1 cellular context compared by ENCODE assay signal in the genomic region with DNA sequence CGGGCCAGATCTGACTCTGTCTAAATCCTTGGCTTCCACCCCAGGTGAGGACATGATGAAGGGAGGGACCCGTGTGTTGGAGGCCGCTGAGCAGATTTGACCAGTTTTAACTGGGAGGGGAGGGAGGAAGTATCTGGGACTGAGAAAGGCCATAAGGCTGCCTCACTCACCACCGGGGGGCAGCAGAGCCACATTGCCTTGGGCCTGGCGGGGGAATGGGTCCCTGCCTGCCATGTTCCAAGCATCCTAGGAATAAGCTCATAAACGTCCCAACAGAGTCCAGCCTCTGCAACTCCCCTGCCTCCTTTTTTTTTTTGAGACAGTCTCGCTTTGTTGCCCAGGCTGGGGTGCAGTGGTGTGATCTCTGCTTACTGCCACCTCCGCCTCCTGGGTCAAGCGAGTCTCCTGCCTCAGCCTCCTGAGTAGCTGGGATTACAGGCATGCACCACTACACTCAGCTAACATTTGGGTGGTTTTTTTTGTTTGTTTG.
TF ChIP-seq lines count a peak whose summit lies in the region.

No MANE protein-coding gene starts in this region.

TF ChIP-seq in HepG2, 621 proteins besides CTCF, POLR2A, EP300 and RAD21 (continued from another document and continues in another):
- TF ChIP-seq, protein P1, sequence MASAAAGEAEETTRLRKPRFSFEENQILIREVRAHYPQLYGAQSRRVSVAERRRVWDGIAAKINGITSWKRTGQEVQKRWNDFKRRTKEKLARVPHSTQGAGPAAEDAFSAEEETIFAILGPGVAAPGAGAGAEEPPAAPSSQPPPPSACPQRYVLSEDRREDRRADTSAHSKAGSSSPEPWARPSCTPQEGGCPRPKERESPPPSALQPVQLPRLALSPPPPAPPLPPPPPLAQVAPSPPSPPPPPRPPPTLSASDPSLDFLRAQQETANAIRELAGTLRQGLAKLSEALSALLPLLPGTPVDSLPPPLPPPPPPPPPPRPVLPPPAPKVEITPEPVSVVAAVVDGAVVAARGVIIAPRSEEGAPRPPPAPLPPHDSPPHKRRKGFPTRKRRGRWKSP (CRISPR knock-in tag; IDR thresholded peaks at IDR 0.05) = no peak
- TF ChIP-seq ZNF20 (CRISPR knock-in tag; IDR thresholded peaks at IDR 0.05) (no peak), HMGA1 (CRISPR knock-in tag; conservative IDR thresholded peaks at IDR 0.05) (no peak), ZNF720 (CRISPR knock-in tag; IDR thresholded peaks at IDR 0.05) (no peak), SAP130 (CRISPR knock-in tag; IDR thresholded peaks at IDR 0.05; ENCODE audit: low read depth) (peak; percentile 60), ZSCAN9 (CRISPR knock-in tag; IDR thresholded peaks at IDR 0.05; ENCODE audit: borderline replicate concordance) (no peak), RARG (CRISPR knock-in tag; IDR thresholded peaks at IDR 0.05; ENCODE audit: low read depth) (no peak), HNRNPK (IDR thresholded peaks at IDR 0.05; ENCODE audit: low read depth, low read length, poor library complexity, severe bottlenecking) (no peak), ARNTL (CRISPR knock-in tag; IDR thresholded peaks at IDR 0.05) (no peak), ZNF615 (CRISPR knock-in tag; IDR thresholded peaks at IDR 0.05; ENCODE audit: borderline replicate concordance) (no peak), SOX5 (CRISPR knock-in tag; IDR thresholded peaks at IDR 0.05; ENCODE audit: borderline replicate concordance) (peak; percentile 27; the same call in 1 of the 2 replicates), PLRG1 (conservative IDR thresholded peaks at IDR 0.05) (no peak), ZNF7 (CRISPR knock-in tag; IDR thresholded peaks at IDR 0.05) (no peak), AKAP8 (CRISPR knock-in tag; IDR thresholded peaks at IDR 0.05) (no peak), ZMYM2 (CRISPR knock-in tag; IDR thresholded peaks at IDR 0.05) (no peak), ZNF747 (CRISPR knock-in tag; IDR thresholded peaks at IDR 0.05; ENCODE audit: borderline replicate concordance) (0 out of 2 replicates have a peak, but pooled peaks have one; percentile 57), BORCS8-MEF2B (CRISPR knock-in tag; IDR thresholded peaks at IDR 0.05) (no peak), NR2F6 (IDR thresholded peaks at IDR 0.05) (no peak), NR2F6 (CRISPR knock-in tag; IDR thresholded peaks at IDR 0.05) (peak; percentile 48; the same call in 1 of the 2 replicates), ZNF670 (CRISPR knock-in tag; IDR thresholded peaks at IDR 0.05; ENCODE audit: borderline replicate concordance) (no peak), TEAD2 (CRISPR knock-in tag; IDR thresholded peaks at IDR 0.05) (no peak), MIER3 (CRISPR knock-in tag; IDR thresholded peaks at IDR 0.05; ENCODE audit: borderline replicate concordance) (0 out of 2 replicates have a peak, but pooled peaks have one; percentile 35), THAP11 (CRISPR knock-in tag; IDR thresholded peaks at IDR 0.05) (peak; percentile 39; the same call in 1 of the 2 replicates), HDAC2 (CRISPR knock-in tag; IDR thresholded peaks at IDR 0.05) (peak; percentile 40; the same call in 1 of the 2 replicates), YEATS4 (CRISPR knock-in tag; IDR thresholded peaks at IDR 0.05; ENCODE audit: borderline replicate concordance) (no peak), HOXD1 (CRISPR knock-in tag; IDR thresholded peaks at IDR 0.05) (no peak), TCF7 (IDR thresholded peaks at IDR 0.05; ENCODE audit: low read depth) (no peak), ZKSCAN8 (CRISPR knock-in tag; IDR thresholded peaks at IDR 0.05; ENCODE audit: borderline replicate concordance) (no peak; the same call in 1 of the 2 replicates), MED1 (CRISPR knock-in tag; IDR thresholded peaks at IDR 0.05) (0 out of 2 replicates have a peak, but pooled peaks have one; percentile 22), SIN3B (IDR thresholded peaks at IDR 0.05; ENCODE audit: low read length) (0 out of 2 replicates have a peak, but pooled peaks have one; percentile 54), SRSF9 (IDR thresholded peaks at IDR 0.05; ENCODE audit: borderline replicate concordance, insufficient read depth, low read depth, low read length, poor library complexity, severe bottlenecking) (no peak), KDM3A (CRISPR knock-in tag; IDR thresholded peaks at IDR 0.05; ENCODE audit: low read depth) (peak; percentile 74; the same call in 1 of the 2 replicates), ZNF430 (CRISPR knock-in tag; IDR thresholded peaks at IDR 0.05) (no peak), MTF1 (CRISPR knock-in tag; IDR thresholded peaks at IDR 0.05) (no peak), ZNF382 (CRISPR knock-in tag; IDR thresholded peaks at IDR 0.05; ENCODE audit: borderline replicate concordance) (no peak), ZFP82 (CRISPR knock-in tag; IDR thresholded peaks at IDR 0.05; ENCODE audit: borderline replicate concordance) (no peak), SKI (IDR thresholded peaks at IDR 0.05; ENCODE audit: partially characterized antibody) (no peak), ZFP37 (CRISPR knock-in tag; IDR thresholded peaks at IDR 0.05; ENCODE audit: borderline replicate concordance) (no peak), MAFG (CRISPR knock-in tag; IDR thresholded peaks at IDR 0.05) (no peak), SALL1 (CRISPR knock-in tag; IDR thresholded peaks at IDR 0.05) (0 out of 2 replicates have a peak, but pooled peaks have one; percentile 44)
- TF ChIP-seq, protein P2, sequence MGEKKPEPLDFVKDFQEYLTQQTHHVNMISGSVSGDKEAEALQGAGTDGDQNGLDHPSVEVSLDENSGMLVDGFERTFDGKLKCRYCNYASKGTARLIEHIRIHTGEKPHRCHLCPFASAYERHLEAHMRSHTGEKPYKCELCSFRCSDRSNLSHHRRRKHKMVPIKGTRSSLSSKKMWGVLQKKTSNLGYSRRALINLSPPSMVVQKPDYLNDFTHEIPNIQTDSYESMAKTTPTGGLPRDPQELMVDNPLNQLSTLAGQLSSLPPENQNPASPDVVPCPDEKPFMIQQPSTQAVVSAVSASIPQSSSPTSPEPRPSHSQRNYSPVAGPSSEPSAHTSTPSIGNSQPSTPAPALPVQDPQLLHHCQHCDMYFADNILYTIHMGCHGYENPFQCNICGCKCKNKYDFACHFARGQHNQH (CRISPR knock-in tag; IDR thresholded peaks at IDR 0.05) = peak; percentile 62; the same call in 1 of the 2 replicates
- TF ChIP-seq, protein P3, sequence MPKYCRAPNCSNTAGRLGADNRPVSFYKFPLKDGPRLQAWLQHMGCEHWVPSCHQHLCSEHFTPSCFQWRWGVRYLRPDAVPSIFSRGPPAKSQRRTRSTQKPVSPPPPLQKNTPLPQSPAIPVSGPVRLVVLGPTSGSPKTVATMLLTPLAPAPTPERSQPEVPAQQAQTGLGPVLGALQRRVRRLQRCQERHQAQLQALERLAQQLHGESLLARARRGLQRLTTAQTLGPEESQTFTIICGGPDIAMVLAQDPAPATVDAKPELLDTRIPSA (CRISPR knock-in tag; IDR thresholded peaks at IDR 0.05; ENCODE audit: borderline replicate concordance) = no peak
- TF ChIP-seq, protein P4, sequence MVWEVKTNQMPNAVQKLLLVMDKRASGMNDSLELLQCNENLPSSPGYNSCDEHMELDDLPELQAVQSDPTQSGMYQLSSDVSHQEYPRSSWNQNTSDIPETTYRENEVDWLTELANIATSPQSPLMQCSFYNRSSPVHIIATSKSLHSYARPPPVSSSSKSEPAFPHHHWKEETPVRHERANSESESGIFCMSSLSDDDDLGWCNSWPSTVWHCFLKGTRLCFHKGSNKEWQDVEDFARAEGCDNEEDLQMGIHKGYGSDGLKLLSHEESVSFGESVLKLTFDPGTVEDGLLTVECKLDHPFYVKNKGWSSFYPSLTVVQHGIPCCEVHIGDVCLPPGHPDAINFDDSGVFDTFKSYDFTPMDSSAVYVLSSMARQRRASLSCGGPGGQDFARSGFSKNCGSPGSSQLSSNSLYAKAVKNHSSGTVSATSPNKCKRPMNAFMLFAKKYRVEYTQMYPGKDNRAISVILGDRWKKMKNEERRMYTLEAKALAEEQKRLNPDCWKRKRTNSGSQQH (CRISPR knock-in tag; IDR thresholded peaks at IDR 0.05; ENCODE audit: low read depth) = no peak
- TF ChIP-seq, protein P5, sequence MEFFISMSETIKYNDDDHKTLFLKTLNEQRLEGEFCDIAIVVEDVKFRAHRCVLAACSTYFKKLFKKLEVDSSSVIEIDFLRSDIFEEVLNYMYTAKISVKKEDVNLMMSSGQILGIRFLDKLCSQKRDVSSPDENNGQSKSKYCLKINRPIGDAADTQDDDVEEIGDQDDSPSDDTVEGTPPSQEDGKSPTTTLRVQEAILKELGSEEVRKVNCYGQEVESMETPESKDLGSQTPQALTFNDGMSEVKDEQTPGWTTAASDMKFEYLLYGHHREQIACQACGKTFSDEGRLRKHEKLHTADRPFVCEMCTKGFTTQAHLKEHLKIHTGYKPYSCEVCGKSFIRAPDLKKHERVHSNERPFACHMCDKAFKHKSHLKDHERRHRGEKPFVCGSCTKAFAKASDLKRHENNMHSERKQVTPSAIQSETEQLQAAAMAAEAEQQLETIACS (CRISPR knock-in tag; IDR thresholded peaks at IDR 0.05) = no peak
- TF ChIP-seq, protein P6, sequence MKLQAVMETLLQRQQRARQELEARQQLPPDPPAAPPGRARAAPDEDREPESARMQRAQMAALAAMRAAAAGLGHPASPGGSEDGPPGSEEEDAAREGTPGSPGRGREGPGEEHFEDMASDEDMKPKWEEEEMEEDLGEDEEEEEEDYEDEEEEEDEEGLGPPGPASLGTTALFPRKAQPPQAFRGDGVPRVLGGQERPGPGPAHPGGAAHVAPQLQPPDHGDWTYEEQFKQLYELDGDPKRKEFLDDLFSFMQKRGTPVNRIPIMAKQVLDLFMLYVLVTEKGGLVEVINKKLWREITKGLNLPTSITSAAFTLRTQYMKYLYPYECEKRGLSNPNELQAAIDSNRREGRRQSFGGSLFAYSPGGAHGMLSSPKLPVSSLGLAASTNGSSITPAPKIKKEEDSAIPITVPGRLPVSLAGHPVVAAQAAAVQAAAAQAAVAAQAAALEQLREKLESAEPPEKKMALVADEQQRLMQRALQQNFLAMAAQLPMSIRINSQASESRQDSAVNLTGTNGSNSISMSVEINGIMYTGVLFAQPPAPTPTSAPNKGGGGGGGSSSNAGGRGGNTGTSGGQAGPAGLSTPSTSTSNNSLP (IDR thresholded peaks at IDR 0.05; ENCODE audit: low read depth, low read length) = no peak
- TF ChIP-seq, protein P7, sequence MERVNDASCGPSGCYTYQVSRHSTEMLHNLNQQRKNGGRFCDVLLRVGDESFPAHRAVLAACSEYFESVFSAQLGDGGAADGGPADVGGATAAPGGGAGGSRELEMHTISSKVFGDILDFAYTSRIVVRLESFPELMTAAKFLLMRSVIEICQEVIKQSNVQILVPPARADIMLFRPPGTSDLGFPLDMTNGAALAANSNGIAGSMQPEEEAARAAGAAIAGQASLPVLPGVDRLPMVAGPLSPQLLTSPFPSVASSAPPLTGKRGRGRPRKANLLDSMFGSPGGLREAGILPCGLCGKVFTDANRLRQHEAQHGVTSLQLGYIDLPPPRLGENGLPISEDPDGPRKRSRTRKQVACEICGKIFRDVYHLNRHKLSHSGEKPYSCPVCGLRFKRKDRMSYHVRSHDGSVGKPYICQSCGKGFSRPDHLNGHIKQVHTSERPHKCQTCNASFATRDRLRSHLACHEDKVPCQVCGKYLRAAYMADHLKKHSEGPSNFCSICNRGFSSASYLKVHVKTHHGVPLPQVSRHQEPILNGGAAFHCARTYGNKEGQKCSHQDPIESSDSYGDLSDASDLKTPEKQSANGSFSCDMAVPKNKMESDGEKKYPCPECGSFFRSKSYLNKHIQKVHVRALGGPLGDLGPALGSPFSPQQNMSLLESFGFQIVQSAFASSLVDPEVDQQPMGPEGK (CRISPR knock-in tag; IDR thresholded peaks at IDR 0.05) = no peak
- TF ChIP-seq, protein P8, sequence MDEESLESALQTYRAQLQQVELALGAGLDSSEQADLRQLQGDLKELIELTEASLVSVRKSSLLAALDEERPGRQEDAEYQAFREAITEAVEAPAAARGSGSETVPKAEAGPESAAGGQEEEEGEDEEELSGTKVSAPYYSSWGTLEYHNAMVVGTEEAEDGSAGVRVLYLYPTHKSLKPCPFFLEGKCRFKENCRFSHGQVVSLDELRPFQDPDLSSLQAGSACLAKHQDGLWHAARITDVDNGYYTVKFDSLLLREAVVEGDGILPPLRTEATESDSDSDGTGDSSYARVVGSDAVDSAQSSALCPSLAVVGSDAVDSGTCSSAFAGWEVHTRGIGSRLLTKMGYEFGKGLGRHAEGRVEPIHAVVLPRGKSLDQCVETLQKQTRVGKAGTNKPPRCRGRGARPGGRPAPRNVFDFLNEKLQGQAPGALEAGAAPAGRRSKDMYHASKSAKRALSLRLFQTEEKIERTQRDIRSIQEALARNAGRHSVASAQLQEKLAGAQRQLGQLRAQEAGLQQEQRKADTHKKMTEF (CRISPR knock-in tag; IDR thresholded peaks at IDR 0.05) = peak; percentile 53
- TF ChIP-seq, protein P9, sequence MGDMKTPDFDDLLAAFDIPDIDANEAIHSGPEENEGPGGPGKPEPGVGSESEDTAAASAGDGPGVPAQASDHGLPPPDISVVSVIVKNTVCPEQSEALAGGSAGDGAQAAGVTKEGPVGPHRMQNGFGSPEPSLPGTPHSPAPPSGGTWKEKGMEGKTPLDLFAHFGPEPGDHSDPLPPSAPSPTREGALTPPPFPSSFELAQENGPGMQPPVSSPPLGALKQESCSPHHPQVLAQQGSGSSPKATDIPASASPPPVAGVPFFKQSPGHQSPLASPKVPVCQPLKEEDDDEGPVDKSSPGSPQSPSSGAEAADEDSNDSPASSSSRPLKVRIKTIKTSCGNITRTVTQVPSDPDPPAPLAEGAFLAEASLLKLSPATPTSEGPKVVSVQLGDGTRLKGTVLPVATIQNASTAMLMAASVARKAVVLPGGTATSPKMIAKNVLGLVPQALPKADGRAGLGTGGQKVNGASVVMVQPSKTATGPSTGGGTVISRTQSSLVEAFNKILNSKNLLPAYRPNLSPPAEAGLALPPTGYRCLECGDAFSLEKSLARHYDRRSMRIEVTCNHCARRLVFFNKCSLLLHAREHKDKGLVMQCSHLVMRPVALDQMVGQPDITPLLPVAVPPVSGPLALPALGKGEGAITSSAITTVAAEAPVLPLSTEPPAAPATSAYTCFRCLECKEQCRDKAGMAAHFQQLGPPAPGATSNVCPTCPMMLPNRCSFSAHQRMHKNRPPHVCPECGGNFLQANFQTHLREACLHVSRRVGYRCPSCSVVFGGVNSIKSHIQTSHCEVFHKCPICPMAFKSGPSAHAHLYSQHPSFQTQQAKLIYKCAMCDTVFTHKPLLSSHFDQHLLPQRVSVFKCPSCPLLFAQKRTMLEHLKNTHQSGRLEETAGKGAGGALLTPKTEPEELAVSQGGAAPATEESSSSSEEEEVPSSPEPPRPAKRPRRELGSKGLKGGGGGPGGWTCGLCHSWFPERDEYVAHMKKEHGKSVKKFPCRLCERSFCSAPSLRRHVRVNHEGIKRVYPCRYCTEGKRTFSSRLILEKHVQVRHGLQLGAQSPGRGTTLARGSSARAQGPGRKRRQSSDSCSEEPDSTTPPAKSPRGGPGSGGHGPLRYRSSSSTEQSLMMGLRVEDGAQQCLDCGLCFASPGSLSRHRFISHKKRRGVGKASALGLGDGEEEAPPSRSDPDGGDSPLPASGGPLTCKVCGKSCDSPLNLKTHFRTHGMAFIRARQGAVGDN (CRISPR knock-in tag; IDR thresholded peaks at IDR 0.05) = peak; percentile 65
- TF ChIP-seq, protein P10, sequence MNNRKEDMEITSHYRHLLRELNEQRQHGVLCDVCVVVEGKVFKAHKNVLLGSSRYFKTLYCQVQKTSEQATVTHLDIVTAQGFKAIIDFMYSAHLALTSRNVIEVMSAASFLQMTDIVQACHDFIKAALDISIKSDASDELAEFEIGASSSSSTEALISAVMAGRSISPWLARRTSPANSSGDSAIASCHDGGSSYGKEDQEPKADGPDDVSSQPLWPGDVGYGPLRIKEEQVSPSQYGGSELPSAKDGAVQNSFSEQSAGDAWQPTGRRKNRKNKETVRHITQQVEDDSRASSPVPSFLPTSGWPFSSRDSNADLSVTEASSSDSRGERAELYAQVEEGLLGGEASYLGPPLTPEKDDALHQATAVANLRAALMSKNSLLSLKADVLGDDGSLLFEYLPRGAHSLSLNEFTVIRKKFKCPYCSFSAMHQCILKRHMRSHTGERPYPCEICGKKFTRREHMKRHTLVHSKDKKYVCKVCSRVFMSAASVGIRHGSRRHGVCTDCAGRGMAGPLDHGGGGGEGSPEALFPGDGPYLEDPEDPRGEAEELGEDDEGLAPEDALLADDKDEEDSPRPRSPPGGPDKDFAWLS (CRISPR knock-in tag; IDR thresholded peaks at IDR 0.05; ENCODE audit: borderline replicate concordance) = no peak
